Comparison of ENCODE assay signal across 11 cellular contexts in the genomic region with DNA sequence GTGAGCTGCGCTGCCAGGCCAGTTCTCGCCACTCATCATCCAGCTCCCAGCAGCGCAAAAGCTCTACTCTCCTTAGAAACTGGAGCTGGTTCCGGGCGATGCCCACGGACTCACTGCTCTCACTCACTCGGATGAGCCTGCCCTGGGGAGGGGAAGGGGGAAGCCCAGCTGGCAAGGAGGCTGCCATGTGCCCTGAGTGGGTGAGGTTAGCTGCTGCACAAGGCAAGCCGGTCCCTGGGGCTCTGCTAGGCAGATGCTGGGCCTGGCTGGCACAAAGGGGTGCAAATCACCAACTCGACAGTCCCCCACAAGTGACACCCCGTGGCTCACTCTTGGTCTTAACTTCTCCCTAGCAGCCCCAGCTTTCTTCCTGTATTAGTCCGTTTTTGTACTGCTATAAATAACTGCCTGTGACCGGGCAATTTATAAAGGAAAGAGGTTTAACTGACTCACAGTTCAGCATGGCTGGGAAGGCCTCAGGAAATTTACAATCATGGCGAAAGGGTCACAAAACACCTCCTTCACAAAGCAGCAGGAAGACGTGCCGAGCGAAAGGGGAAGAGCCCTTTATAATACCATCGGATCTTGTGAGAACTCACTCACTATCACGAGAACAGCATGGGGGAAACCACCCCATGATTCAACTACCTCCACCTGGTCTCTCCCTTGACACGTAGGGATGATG. TPM values are rescaled to one million over a fixed set of nuclear protein-coding genes. Genes with fewer than 3 reads are reported as not detected.
DNase-seq lines count a peak whose midpoint lies in the region; ATAC-seq, FAIRE-seq and TF ChIP-seq lines count a peak whose summit lies in the region.
"Had no signal": no experiment of that assay in that cellular context is flagged by ENCODE, and none has a peak within 500 bp of the region (broad histone marks: within the 10 kb centered on the region; RNA-seq: fewer than 3 reads in every experiment).

No MANE protein-coding gene starts in this region.

- peaks cover 0 to 2% (median 0%) of the 10 kb centered on the region in 7 donors for H3K9me3 Mint-ChIP-seq in CD4-positive, CD25-positive, alpha-beta regulatory T cell
- no peaks in the 10 kb centered on the region for H3K9me3 Mint-ChIP-seq in IgD-negative memory B cell
- H3K9me3 Mint-ChIP-seq in chondrocyte (ENCODE audit: low read depth): peaks cover 4% of the 10 kb centered on the region
- peaks cover 7% of the 10 kb centered on the region for H3K9me3 Mint-ChIP-seq in nephron
- peaks cover 4% of the 10 kb centered on the region for H3K9me3 Mint-ChIP-seq in activated CD4-positive, alpha-beta T cell treated with anti-CD3 and anti-CD28 coated beads, Interleukin-2, amount 10 ng/mL, durations not matched to agents 7 days and 5 days

- CTCF ChIA-PET in activated CD4-positive, alpha-beta T cell treated with anti-CD3 and anti-CD28 coated beads, Interleukin-2, amount 10 ng/mL, durations not matched to agents 7 days and 5 days (lab: Charles Lee): interaction anchor here (0.5 to 1.4 kb wide), 3 partner anchors 10 to 22 kb away, joined by 3 read pairs; no protein-coding TSS in a partner anchor

- H3K4me1 ChIP-seq in CD4-positive, CD25-positive, alpha-beta regulatory T cell (ENCODE audit: control insufficient read depth, insufficient read depth, low read length, poor library complexity, severe bottlenecking): no peaks in the 10 kb centered on the region

- H3K27ac Mint-ChIP-seq in CD4-positive, CD25-positive, alpha-beta regulatory T cell: peak overlapping the region in 2 of 3 donors; percentile 46 to 61
- peak overlapping the region; percentile 66 to 97 (median 91) for H3K27ac Mint-ChIP-seq in IgD-negative memory B cell
- peak overlapping the region; percentile 89 for H3K27ac Mint-ChIP-seq in chondrocyte (ENCODE audit: unreplicated experiment)
- H3K27ac Mint-ChIP-seq in nephron: peak overlapping the region in 2 of 3 experiments; percentile 20 to 73
- no peak overlapping the region for H3K27ac Mint-ChIP-seq in activated CD4-positive, alpha-beta T cell treated with anti-CD3 and anti-CD28 coated beads, Interleukin-2, amount 10 ng/mL, durations not matched to agents 7 days and 5 days

- H3K27me3 Mint-ChIP-seq in CD4-positive, CD25-positive, alpha-beta regulatory T cell: no peaks in the 10 kb centered on the region
- H3K27me3 Mint-ChIP-seq in IgD-negative memory B cell: no peaks in the 10 kb centered on the region
- H3K27me3 Mint-ChIP-seq in chondrocyte (ENCODE audit: low read depth): no peaks in the 10 kb centered on the region
- H3K27me3 Mint-ChIP-seq in nephron (ENCODE audit: low read depth): no peaks in the 10 kb centered on the region
- H3K27me3 Mint-ChIP-seq in activated CD4-positive, alpha-beta T cell treated with anti-CD3 and anti-CD28 coated beads, Interleukin-2, amount 10 ng/mL, durations not matched to agents 7 days and 5 days: no peaks in the 10 kb centered on the region

- H3K4me3 ChIP-seq in CD4-positive, CD25-positive, alpha-beta regulatory T cell (ENCODE audit: low read depth, low read length): no peak overlapping the region
- H3K4me3 ChIP-seq: SK-N-MC, smooth muscle cell had no signal

- DNase-seq in CD4-positive, CD25-positive, alpha-beta regulatory T cell: no peak
- no peak for DNase-seq in chondrocyte (ENCODE audit: low spot score)
- DNase-seq in activated CD4-positive, alpha-beta T cell treated with anti-CD3 and anti-CD28 coated beads, Interleukin-2, amount 10 ng/mL, durations not matched to agents 7 days and 5 days: no peak
- DNase-seq in T-helper 9 cell: no peak
- DNase-seq in frontal cortex (ENCODE audit: low spot score in 2 of 2): no peak
- DNase-seq: NCI-H1092 had no signal

- FAIRE-seq in frontal cortex (lab: Jason Lieb, UNC): no peak

- ATAC-seq in CD4-positive, CD25-positive, alpha-beta regulatory T cell (ENCODE audit: low read depth in 2 of 2): peak in 1 of 2 donors; percentile 45
- ATAC-seq in GM18519 (IDR thresholded peaks at IDR 0.05; ENCODE audit: low FRiP score, unreplicated experiment): no peak

- H3K27me3 ChIP-seq in CD4-positive, CD25-positive, alpha-beta regulatory T cell (ENCODE audit: control insufficient read depth, insufficient read depth, low read length): no peaks in the 10 kb centered on the region

- H3K27ac ChIP-seq in CD4-positive, CD25-positive, alpha-beta regulatory T cell (ENCODE audit: insufficient read depth, low read length, poor library complexity, severe bottlenecking): no peak overlapping the region
- H3K27ac ChIP-seq: SK-N-MC had no signal

- POLR2A ChIA-PET in activated CD4-positive, alpha-beta T cell treated with anti-CD3 and anti-CD28 coated beads, Interleukin-2, amount 10 ng/mL, durations not matched to agents 7 days and 5 days (lab: Charles Lee): no interaction called here

- no peak overlapping the region for H3K4me3 Mint-ChIP-seq in CD4-positive, CD25-positive, alpha-beta regulatory T cell
- H3K4me3 Mint-ChIP-seq in IgD-negative memory B cell: peak overlapping the region; percentile 85 to 98 (median 92)
- no peak overlapping the region for H3K4me3 Mint-ChIP-seq in chondrocyte (ENCODE audit: unreplicated experiment)
- H3K4me3 Mint-ChIP-seq in nephron: no peak overlapping the region
- no peak overlapping the region for H3K4me3 Mint-ChIP-seq in activated CD4-positive, alpha-beta T cell treated with anti-CD3 and anti-CD28 coated beads, Interleukin-2, amount 10 ng/mL, durations not matched to agents 7 days and 5 days

- TF ChIP-seq CTCF in chondrocyte (IDR thresholded peaks at IDR 0.05) (no peak), nephron (IDR thresholded peaks at IDR 0.05; ENCODE audit: unreplicated experiment in 3 of 3) (no peak)

- H3K36me3 Mint-ChIP-seq in CD4-positive, CD25-positive, alpha-beta regulatory T cell: peaks cover 5% of the 10 kb centered on the region
- H3K36me3 Mint-ChIP-seq in IgD-negative memory B cell (peaks cover 2% of the 10 kb centered on the region), chondrocyte (ENCODE audit: low read depth) (peaks cover 11% of the 10 kb centered on the region), nephron (ENCODE audit: low read depth) (peaks cover 7% of the 10 kb centered on the region)
- H3K36me3 Mint-ChIP-seq in activated CD4-positive, alpha-beta T cell treated with anti-CD3 and anti-CD28 coated beads, Interleukin-2, amount 10 ng/mL, durations not matched to agents 7 days and 5 days (ENCODE audit: low read depth): peaks cover 19% of the 10 kb centered on the region

- H3K36me3 ChIP-seq in CD4-positive, CD25-positive, alpha-beta regulatory T cell (ENCODE audit: control insufficient read depth, insufficient read depth, low read length): no peaks in the 10 kb centered on the region

- peaks cover 9 to 41% (median 19%) of the 10 kb centered on the region in 4 donors for H3K4me1 Mint-ChIP-seq in CD4-positive, CD25-positive, alpha-beta regulatory T cell
- H3K4me1 Mint-ChIP-seq in IgD-negative memory B cell (peaks cover 37 to 49% (median 40%) of the 10 kb centered on the region in 3 donors), chondrocyte (ENCODE audit: low read depth) (peaks cover 30% of the 10 kb centered on the region), nephron (peaks cover 29% of the 10 kb centered on the region)
- peaks cover 23% of the 10 kb centered on the region for H3K4me1 Mint-ChIP-seq in activated CD4-positive, alpha-beta T cell treated with anti-CD3 and anti-CD28 coated beads, Interleukin-2, amount 10 ng/mL, durations not matched to agents 7 days and 5 days

- no peaks in the 10 kb centered on the region for H3K9me3 ChIP-seq in CD4-positive, CD25-positive, alpha-beta regulatory T cell (ENCODE audit: control insufficient read depth in 2 of 2, low read length in 2 of 2)

RNA-seq across cellular contexts. Expression of a gene that starts 33.3 kb away (rescaled TPM):
- 67.6 TPM for total RNA-seq in CD4-positive, CD25-positive, alpha-beta regulatory T cell
- 10 to 100 TPM in 2 of 4 donors, 1 to 10 TPM in 2; 3.8 to 12.8 (median 7.5) TPM for polyA plus RNA-seq in CD4-positive, CD25-positive, alpha-beta regulatory T cell
- 25.9 TPM for polyA plus RNA-seq in IgD-negative memory B cell
- total RNA-seq in chondrocyte: 57.5 to 69.3 TPM (median 62.6 TPM) in 3 replicates
- 10 to 100 TPM; 60.8 to 67.2 TPM for total RNA-seq in activated CD4-positive, alpha-beta T cell treated with anti-CD3 and anti-CD28 coated beads, Interleukin-2, amount 10 ng/mL, durations not matched to agents 7 days and 5 days
- total RNA-seq in frontal cortex: 23.2 TPM

Comparison
In these comparisons a context has a peak if more than half of its experiments do, and no peak if none do; other contexts are left out.
1. H3K4me3 Mint-ChIP-seq: peak in IgD-negative memory B cell (4 of 4); none in CD4-positive, CD25-positive, alpha-beta regulatory T cell (0 of 4), chondrocyte (single experiment), nephron (0 of 3) and activated CD4-positive, alpha-beta T cell treated with anti-CD3 and anti-CD28 coated beads, Interleukin-2, amount 10 ng/mL, durations not matched to agents 7 days and 5 days (single experiment).